In the genomic region with DNA sequence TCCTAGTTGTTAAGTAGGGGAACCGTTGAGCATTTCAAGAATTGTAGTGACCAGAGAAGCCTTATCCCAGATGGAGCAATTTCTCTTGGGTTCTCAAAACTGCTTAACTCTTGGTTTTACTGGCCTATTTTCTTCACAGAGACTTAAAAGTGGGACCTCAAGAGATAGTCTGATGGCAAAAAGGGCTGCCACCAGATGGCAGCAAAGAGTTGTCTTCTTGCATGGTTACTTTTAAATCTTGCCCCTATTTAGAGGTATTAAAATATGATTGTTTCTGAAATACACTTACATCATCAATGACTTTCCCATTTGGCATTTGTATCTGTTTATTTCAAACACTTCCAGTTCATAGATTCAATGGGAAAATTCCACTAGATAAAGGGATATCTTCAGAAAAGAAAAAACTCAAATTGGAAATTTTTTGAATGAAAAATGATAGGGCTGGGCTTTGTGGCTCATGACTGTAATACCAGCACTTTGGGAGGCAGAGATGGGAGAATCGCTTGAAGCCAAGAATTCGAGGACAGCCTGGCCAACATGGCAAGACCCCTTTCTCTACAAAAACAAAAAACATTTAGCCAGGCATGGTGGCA, we compare ENCODE assay signal across 8 cellular contexts.
A peak's percentile ranks its signal among the peaks of the same experiment; 100 is the strongest.
DNase-seq lines count a peak whose midpoint lies in the region; ATAC-seq and TF ChIP-seq lines count a peak whose summit lies in the region.

No MANE protein-coding gene starts in this region.

- H3K36me3 ChIP-seq in mesenchymal stem cell (ENCODE audit: control insufficient read depth in 1 of 2, insufficient read depth in 2 of 2, low read depth in 1 of 2, low read length in 2 of 2): no peaks in the 10 kb centered on the region
- no peaks in the 10 kb centered on the region for H3K36me3 ChIP-seq in upper lobe of left lung

- ATAC-seq in upper lobe of left lung (ENCODE audit: low FRiP score in 2 of 2) (peak in 1 of 2 donors; percentile 53), GM21825 (IDR thresholded peaks at IDR 0.05; ENCODE audit: unreplicated experiment) (no peak)

- H3K9ac ChIP-seq in mesenchymal stem cell (ENCODE audit: low read length): no peak overlapping the region

- no peak overlapping the region for H2BK15ac ChIP-seq in mesenchymal stem cell (ENCODE audit: low read depth, poor library complexity, severe bottlenecking)

- H4K8ac ChIP-seq in mesenchymal stem cell (ENCODE audit: low read length): no peak overlapping the region

- H3K4me3 ChIP-seq in mesenchymal stem cell (ENCODE audit: insufficient read depth in 1 of 2, low read depth in 1 of 2, low read length in 2 of 2) (no peak overlapping the region), upper lobe of left lung (no peak overlapping the region)

- no peak overlapping the region for H2AK5ac ChIP-seq in mesenchymal stem cell (ENCODE audit: low read length, severe bottlenecking)

- no peak overlapping the region for H2BK120ac ChIP-seq in mesenchymal stem cell (ENCODE audit: low read depth, low read length)

- H3K9me3 ChIP-seq in mesenchymal stem cell (ENCODE audit: control insufficient read depth, low read length) (no peaks in the 10 kb centered on the region), upper lobe of left lung (no peaks in the 10 kb centered on the region)

- H3K27ac ChIP-seq in mesenchymal stem cell (ENCODE audit: low read length, poor library complexity, severe bottlenecking) (no peak overlapping the region), upper lobe of left lung (no peak overlapping the region)

- TF ChIP-seq CTCF in GM12874 (IDR thresholded peaks at IDR 0.05; ENCODE audit: insufficient read depth, low read depth, low read length) (peak; percentile 62), upper lobe of left lung (IDR thresholded peaks at IDR 0.05) (peak; percentile 24 to 69 (median 56))

- H4K91ac ChIP-seq in mesenchymal stem cell (ENCODE audit: low read length): no peak overlapping the region

- 51% methylated on average over 3 of the region's 3 CpGs for WGBS in mesenchymal stem cell
- 29 to 51% methylated on average over 3 of the region's 3 CpGs for WGBS in upper lobe of left lung, 2 donors

- no peaks in the 10 kb centered on the region for H3K27me3 ChIP-seq in mesenchymal stem cell (ENCODE audit: control insufficient read depth in 1 of 2, insufficient read depth in 1 of 2, low read length in 2 of 2)
- no peaks in the 10 kb centered on the region for H3K27me3 ChIP-seq in upper lobe of left lung

- H3K14ac ChIP-seq in mesenchymal stem cell (ENCODE audit: low read length in 2 of 2): no peak overlapping the region

- no peaks in the 10 kb centered on the region for H3K79me1 ChIP-seq in mesenchymal stem cell (replicated peaks; ENCODE audit: low read length, poor library complexity, severe bottlenecking)

- no peak for TF ChIP-seq POLR2A in upper lobe of left lung (IDR thresholded peaks at IDR 0.05)

- no peak overlapping the region for H3K23ac ChIP-seq in mesenchymal stem cell (ENCODE audit: low read length in 2 of 2)

- no peak for TF ChIP-seq EP300 in upper lobe of left lung (IDR thresholded peaks at IDR 0.05)

- H3K4me1 ChIP-seq in mesenchymal stem cell (ENCODE audit: control insufficient read depth, insufficient read depth, low read depth, low read length) (no peaks in the 10 kb centered on the region), upper lobe of left lung (no peaks in the 10 kb centered on the region)

- no peak overlapping the region for H2BK5ac ChIP-seq in mesenchymal stem cell (ENCODE audit: low read depth, low read length, poor library complexity, severe bottlenecking)

- no peak overlapping the region for H3K18ac ChIP-seq in mesenchymal stem cell (ENCODE audit: low read depth in 1 of 2, low read length in 2 of 2)

- DNase-seq in AG08396 (ENCODE audit: low spot score) (peak; percentile 14), HuH-7.5 (ENCODE audit: low spot score) (peak; percentile 32), RKO (ENCODE audit: low spot score) (peak; percentile 53), ecto neural progenitor cell (ENCODE audit: low spot score) (peak; percentile 60), mesenchymal stem cell (peak; percentile 15), upper lobe of left lung (peak in 1 of 2 donors; percentile 42)

- H3K4ac ChIP-seq in mesenchymal stem cell (ENCODE audit: low read depth in 1 of 2, low read length in 2 of 2): no peak overlapping the region

- H3K4me2 ChIP-seq in mesenchymal stem cell (ENCODE audit: low read length, poor library complexity, severe bottlenecking): no peak overlapping the region

- no peak overlapping the region for H2AFZ ChIP-seq in mesenchymal stem cell (ENCODE audit: low read depth, low read length)

- H2BK12ac ChIP-seq in mesenchymal stem cell (ENCODE audit: low read length in 2 of 2): no peak overlapping the region
